ENCODE assay signal across 8 cellular contexts in genomic region chr4:25913056-25913850, GRCh38. TPM values are rescaled to one million over a fixed set of nuclear protein-coding genes. Genes with fewer than 3 reads are reported as not detected.
DNase-seq lines count a peak whose midpoint lies in the region; ATAC-seq and TF ChIP-seq lines count a peak whose summit lies in the region.

No MANE protein-coding gene starts in this region.

- peaks cover 11% of the 10 kb centered on the region for H3K4me1 Mint-ChIP-seq in T-helper 2 cell treated with Interferon-gamma antibody and Interleukin-4, amounts not matched to agents 5 μg/mL and 100 μg/mL, for 36 hours (ENCODE audit: low read depth)
- H3K4me1 Mint-ChIP-seq in chondrocyte (ENCODE audit: low read depth) = peaks cover 29% of the 10 kb centered on the region

- WGBS in lower leg skin, 2 donors = 9 to 11% methylated on average over 26 of the region's 26 CpGs

- intact Hi-C loops in lower leg skin (cut with DNase I; ENCODE audit: low total_unique reads) = no loop called here

- no peaks in the 10 kb centered on the region for H3K9me3 Mint-ChIP-seq in T-helper 2 cell treated with Interferon-gamma antibody and Interleukin-4, amounts not matched to agents 5 μg/mL and 100 μg/mL, for 36 hours
- no peaks in the 10 kb centered on the region for H3K9me3 Mint-ChIP-seq in chondrocyte (ENCODE audit: low read depth)

- H3K36me3 Mint-ChIP-seq in T-helper 2 cell treated with Interferon-gamma antibody and Interleukin-4, amounts not matched to agents 5 μg/mL and 100 μg/mL, for 36 hours (ENCODE audit: low read depth) = no peaks in the 10 kb centered on the region
- H3K36me3 Mint-ChIP-seq in chondrocyte (ENCODE audit: low read depth) = no peaks in the 10 kb centered on the region

- no peak for TF ChIP-seq CTCF in chondrocyte (IDR thresholded peaks at IDR 0.05)
- no peak for TF ChIP-seq CTCF in lower leg skin (IDR thresholded peaks at IDR 0.05)

- no peak for TF ChIP-seq POLR2A in lower leg skin (IDR thresholded peaks at IDR 0.05)

- peaks cover 7% of the 10 kb centered on the region for H3K27me3 Mint-ChIP-seq in T-helper 2 cell treated with Interferon-gamma antibody and Interleukin-4, amounts not matched to agents 5 μg/mL and 100 μg/mL, for 36 hours (ENCODE audit: low read depth)
- no peaks in the 10 kb centered on the region for H3K27me3 Mint-ChIP-seq in chondrocyte (ENCODE audit: low read depth)

- peak overlapping the region; percentile 87 for H3K27ac Mint-ChIP-seq in T-helper 2 cell treated with Interferon-gamma antibody and Interleukin-4, amounts not matched to agents 5 μg/mL and 100 μg/mL, for 36 hours
- H3K27ac Mint-ChIP-seq in chondrocyte (ENCODE audit: unreplicated experiment) = peak overlapping the region; percentile 98

- ATAC-seq in GM18870 (IDR thresholded peaks at IDR 0.05; ENCODE audit: unreplicated experiment) (peak; percentile 2), HG03097 (IDR thresholded peaks at IDR 0.05; ENCODE audit: low FRiP score, unreplicated experiment) (peak; percentile 31)
- no peak for ATAC-seq in stimulated activated naive CD8-positive, alpha-beta T cell treated with anti-CD3 and anti-CD28 coated beads, Interleukin-15, Interleukin-2, amounts not matched to agents 100 U/mL and 50 U/mL, for 24 hours

- peak overlapping the region; percentile 55 for H3K4me3 ChIP-seq in lower leg skin (ENCODE audit: low read depth, poor library complexity, severe bottlenecking)

- DNase-seq in AG08395 (ENCODE audit: low spot score) (peak; percentile 29), chondrocyte (ENCODE audit: low spot score) (no peak), lower leg skin (ENCODE audit: low spot score in 2 of 2) (peak; percentile 27 to 86), putamen (ENCODE audit: low spot score) (no peak)
- peak; percentile 10 for DNase-seq in T-helper 2 cell treated with Interferon-gamma antibody and Interleukin-4, amounts not matched to agents 5 μg/mL and 100 μg/mL, for 36 hours (ENCODE audit: low spot score)
- DNase-seq in stimulated activated naive CD8-positive, alpha-beta T cell treated with anti-CD3 and anti-CD28 coated beads, Interleukin-15, Interleukin-2, amounts not matched to agents 100 U/mL and 50 U/mL, for 24 hours = peak; percentile 33

- peak overlapping the region; percentile 96 for H3K4me3 Mint-ChIP-seq in T-helper 2 cell treated with Interferon-gamma antibody and Interleukin-4, amounts not matched to agents 5 μg/mL and 100 μg/mL, for 36 hours
- peak overlapping the region; percentile 98 for H3K4me3 Mint-ChIP-seq in chondrocyte (ENCODE audit: unreplicated experiment)

RNA-seq across cellular contexts. Expression of gene SMIM20, which starts 0.8 kb away (rescaled TPM):
- 18.4 to 23.1 TPM (median 19.7 TPM) in 3 replicates for total RNA-seq in chondrocyte
- 10 to 100 TPM; 16.1 to 18.7 (median 17.4) TPM for total RNA-seq in lower leg skin

RNA-seq across cellular contexts. Expression of gene SEL1L3, which starts 50.5 kb away (rescaled TPM):
- total RNA-seq in chondrocyte (30.3 to 33.5 TPM (median 31.1 TPM) in 3 replicates), lower leg skin (10 to 100 TPM in 1 of 4 donors, 1 to 10 TPM in 3; 5.2 to 20.1 (median 5.9) TPM)

Comparison
In these comparisons a context has a peak if more than half of its experiments do, and no peak if none do; other contexts are left out.
1. DNase-seq: peak in AG08395 (single experiment), T-helper 2 cell treated with Interferon-gamma antibody and Interleukin-4, amounts not matched to agents 5 μg/mL and 100 μg/mL, for 36 hours (single experiment), lower leg skin (2 of 2) and stimulated activated naive CD8-positive, alpha-beta T cell treated with anti-CD3 and anti-CD28 coated beads, Interleukin-15, Interleukin-2, amounts not matched to agents 100 U/mL and 50 U/mL, for 24 hours (single experiment); none in chondrocyte (single experiment) and putamen (single experiment).